ENCODE assay signal across 7 cellular contexts in genomic region chr4:173314715-173315114, GRCh38.
"Had no signal": no experiment of that assay in that cellular context is flagged by ENCODE, and none has a peak within 500 bp of the region (broad histone marks: within the 10 kb centered on the region; RNA-seq: fewer than 3 reads in every experiment).

No MANE protein-coding gene starts in this region.

- H3K4me2 ChIP-seq: KMS-11 had no signal

- H3K9ac ChIP-seq: KMS-11 had no signal

- FAIRE-seq: HepG2, HTR-8/SVneo had no signal

- DNase-seq: IMR-90, KBM-7, KG1 had no signal

- H3K27ac ChIP-seq: HL-60, KMS-11 had no signal
